Comparison of ENCODE assay signal across 9 cellular contexts in genomic region chr2:142827170-142827569, GRCh38. TPM values are rescaled to one million over a fixed set of nuclear protein-coding genes. Genes with fewer than 3 reads are reported as not detected.
"Had no signal": no experiment of that assay in that cellular context is flagged by ENCODE, and none has a peak within 500 bp of the region (broad histone marks: within the 10 kb centered on the region; RNA-seq: fewer than 3 reads in every experiment).

No MANE protein-coding gene starts in this region.

- H3K4me3 Mint-ChIP-seq: HFFc6 had no signal

- ATAC-seq: HCT116, HepG2, K562 had no signal

- H3K9ac ChIP-seq: GM23248 had no signal

- H3K27ac ChIP-seq: GM23248, HL-60 had no signal

- H3K36me3 ChIP-seq: HAP-1 had no signal

- DNase-seq: GM23248, GOT3, H7, HFFc6 had no signal

- H3K27ac Mint-ChIP-seq: HFFc6 had no signal

- H3K9me3 ChIP-seq: HAP-1 had no signal

- H3K4me1 ChIP-seq: HAP-1 had no signal

- H2AFZ ChIP-seq: GM23248 had no signal

- H3K4me3 ChIP-seq: GM23248, HAP-1, K562 had no signal

RNA-seq across cellular contexts. Expression of gene KYNU, which starts 50.3 kb away (rescaled TPM):
- total RNA-seq: GM23248 had no signal
- polyA plus RNA-seq: GM23248 had no signal
